Comparison of ENCODE assay signal across 18 cellular contexts in the genomic region with DNA sequence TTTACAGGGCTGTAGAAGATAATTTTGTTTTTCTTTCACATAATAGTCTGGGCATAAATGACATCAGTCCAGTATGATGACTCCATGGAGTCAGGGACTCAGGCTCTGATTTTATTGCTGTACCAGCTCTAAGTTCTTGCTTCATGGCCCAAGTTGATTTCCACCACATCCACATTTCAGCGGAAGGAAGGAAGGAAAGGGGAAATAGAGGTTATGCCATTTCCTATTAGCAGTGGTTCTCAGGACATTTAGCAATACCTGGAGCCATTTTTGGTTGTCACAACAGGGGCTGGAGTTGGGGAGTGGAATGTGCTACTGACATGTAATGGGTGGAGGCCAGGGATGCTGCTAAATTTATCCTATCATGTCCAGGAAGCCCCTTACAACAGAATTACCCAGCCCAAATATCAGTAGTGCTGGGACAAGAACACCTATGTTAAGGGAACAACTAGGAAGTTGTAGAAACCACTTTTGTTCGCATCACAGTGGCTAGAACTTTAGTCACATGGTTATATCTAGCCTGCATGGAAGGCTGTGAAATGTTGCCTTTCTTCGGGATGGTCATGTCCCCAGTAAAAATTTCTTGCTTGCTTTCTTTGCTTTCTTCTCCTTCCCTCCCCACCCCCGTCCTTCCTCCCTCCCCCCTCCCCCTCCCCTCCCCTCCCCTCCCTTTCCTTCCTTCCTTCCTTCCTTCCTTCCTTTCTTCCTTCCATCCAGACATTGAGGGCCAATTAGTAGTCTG. TPM values are rescaled to one million over a fixed set of nuclear protein-coding genes. Genes with fewer than 3 reads are reported as not detected.
"Had no signal": no experiment of that assay in that cellular context is flagged by ENCODE, and none has a peak within 500 bp of the region (broad histone marks: within the 10 kb centered on the region; RNA-seq: fewer than 3 reads in every experiment).

No MANE protein-coding gene starts in this region.

- H3K27ac ChIP-seq: ascending aorta, gastrocnemius medialis, heart right ventricle had no signal

- H3K9me3 Mint-ChIP-seq: activated B cell treated with CpG ODN at 0.5 μM for 24 hours; activated CD4-positive, alpha-beta T cell treated with anti-CD3 and anti-CD28 coated beads, Interleukin-2, amount 10 ng/mL, durations not matched to agents 7 days and 5 days; activated naive CD8-positive, alpha-beta T cell treated with anti-CD3 and anti-CD28 coated beads, Interleukin-2, amount 10 ng/mL, durations not matched to agents 7 days and 5 days; nephron had no signal

- H3K4me3 Mint-ChIP-seq: activated B cell treated with CpG ODN at 0.5 μM for 24 hours; activated CD4-positive, alpha-beta T cell treated with anti-CD3 and anti-CD28 coated beads, Interleukin-2, amount 10 ng/mL, durations not matched to agents 7 days and 5 days; activated naive CD8-positive, alpha-beta T cell treated with anti-CD3 and anti-CD28 coated beads, Interleukin-2, amount 10 ng/mL, durations not matched to agents 7 days and 5 days; nephron had no signal

- H3K27ac Mint-ChIP-seq: activated B cell treated with CpG ODN at 0.5 μM for 24 hours; activated CD4-positive, alpha-beta T cell treated with anti-CD3 and anti-CD28 coated beads, Interleukin-2, amount 10 ng/mL, durations not matched to agents 7 days and 5 days; activated naive CD8-positive, alpha-beta T cell treated with anti-CD3 and anti-CD28 coated beads, Interleukin-2, amount 10 ng/mL, durations not matched to agents 7 days and 5 days; nephron had no signal

- ATAC-seq: gastrocnemius medialis; left lobe of liver; mucosa of descending colon; stimulated activated naive CD8-positive, alpha-beta T cell treated with anti-CD3 and anti-CD28 coated beads, Interleukin-15, Interleukin-2, amounts not matched to agents 100 U/mL and 50 U/mL, for 24 hours had no signal

- DNase-seq: activated B cell treated with CpG ODN at 0.5 μM for 24 hours; activated CD4-positive, alpha-beta T cell treated with anti-CD3 and anti-CD28 coated beads, Interleukin-2, amount 10 ng/mL, durations not matched to agents 7 days and 5 days; activated gamma-delta T cell; activated naive CD8-positive, alpha-beta T cell treated with anti-CD3 and anti-CD28 coated beads, Interleukin-2, amount 10 ng/mL, durations not matched to agents 7 days and 5 days; activated T-cell treated with anti-CD3 and anti-CD28 coated beads, Interleukin-2, amount 50 U/mL, for 1 hour; gastrocnemius medialis; heart right ventricle; islet precursor cell; mammary epithelial cell; mucosa of descending colon; stimulated activated CD4-positive, alpha-beta T cell treated with anti-CD3 and anti-CD28 coated beads, Interleukin-2, amount 100 ng/mL, for 48 hours; stimulated activated naive CD8-positive, alpha-beta T cell treated with anti-CD3 and anti-CD28 coated beads, Interleukin-15, Interleukin-2, amounts not matched to agents 100 U/mL and 50 U/mL, for 24 hours; upper lobe of left lung had no signal

- H3K36me3 ChIP-seq: gastrocnemius medialis had no signal

- H3K9me3 ChIP-seq: ascending aorta, gastrocnemius medialis, mucosa of descending colon, upper lobe of left lung had no signal

- FAIRE-seq: bronchial epithelial cell, TTC549 had no signal

- H3K27me3 Mint-ChIP-seq: activated B cell treated with CpG ODN at 0.5 μM for 24 hours; activated CD4-positive, alpha-beta T cell treated with anti-CD3 and anti-CD28 coated beads, Interleukin-2, amount 10 ng/mL, durations not matched to agents 7 days and 5 days; activated naive CD8-positive, alpha-beta T cell treated with anti-CD3 and anti-CD28 coated beads, Interleukin-2, amount 10 ng/mL, durations not matched to agents 7 days and 5 days had no signal

- H3K4me3 ChIP-seq: ascending aorta, gastrocnemius medialis, heart right ventricle, mucosa of descending colon, upper lobe of left lung had no signal

- H3K27me3 ChIP-seq: ascending aorta, gastrocnemius medialis, heart right ventricle, upper lobe of left lung had no signal

- H3K4me1 ChIP-seq: upper lobe of left lung had no signal

RNA-seq across cellular contexts. Expression of gene SLC22A13, which starts 58.2 kb away (rescaled TPM):
- total RNA-seq: ascending aorta had no signal
